In the genomic region with DNA sequence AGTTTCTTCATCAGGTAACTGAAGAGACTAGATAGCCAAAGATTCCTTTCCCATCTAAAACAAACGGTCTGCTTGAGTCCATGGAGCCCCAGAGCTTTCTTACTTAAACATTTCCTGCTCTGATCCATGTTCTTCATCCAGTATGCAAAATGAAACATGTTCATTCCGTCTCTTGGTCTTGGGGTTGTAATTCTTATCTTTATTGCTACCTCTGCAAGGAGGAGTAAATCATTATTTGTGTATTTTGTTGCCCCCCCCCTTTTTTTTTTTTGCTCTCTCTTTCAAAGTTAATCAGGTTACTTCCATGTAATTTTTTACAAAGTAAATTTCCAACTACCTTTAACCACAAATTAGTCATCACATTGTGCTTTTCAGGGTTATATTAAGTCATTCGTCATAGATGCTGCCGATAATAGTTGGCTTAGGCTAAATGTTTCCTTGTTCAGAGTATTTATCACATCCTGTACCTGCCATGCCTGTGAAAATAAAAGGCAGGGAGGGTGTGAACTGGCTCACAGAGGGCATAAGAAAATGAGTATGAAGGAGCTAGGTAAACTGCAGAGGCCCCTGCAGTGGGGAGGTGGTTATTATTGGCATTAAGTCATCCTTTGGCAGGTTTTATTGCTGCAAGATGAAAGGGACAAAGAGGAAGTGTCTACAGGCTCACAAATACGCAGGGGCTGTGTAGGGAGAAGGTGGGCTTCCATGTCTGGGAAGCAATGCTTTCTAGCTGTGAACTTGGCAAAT, we compare ENCODE assay signal across 9 cellular contexts.
DNase-seq lines count a peak whose midpoint lies in the region; ATAC-seq and TF ChIP-seq lines count a peak whose summit lies in the region.
"Had no signal": no experiment of that assay in that cellular context is flagged by ENCODE, and none has a peak within 500 bp of the region (broad histone marks: within the 10 kb centered on the region; RNA-seq: fewer than 3 reads in every experiment).

No MANE protein-coding gene starts in this region.

- H3K27ac ChIP-seq in PC-3 (ENCODE audit: low read length) (peak overlapping the region; percentile 94), mammary epithelial cell (ENCODE audit: insufficient read depth, low read depth, low read length) (peak overlapping the region; percentile 84), prostate gland (peak overlapping the region in 1 of 2 donors; percentile 8), upper lobe of right lung (no peak overlapping the region)

- TF ChIP-seq POLR2A in prostate gland (IDR thresholded peaks at IDR 0.05), result no peak

- H3K9me2 ChIP-seq in PC-3 (replicated peaks; ENCODE audit: low read length), result no peaks in the 10 kb centered on the region

- H3K4me3 ChIP-seq in PC-3 (ENCODE audit: low read length), result no peak overlapping the region
- no peak overlapping the region for H3K4me3 ChIP-seq in mammary epithelial cell (replicated peaks in 1 of 3; ENCODE audit: insufficient read depth in 1 of 3, low read depth in 2 of 3, low read length in 3 of 3)
- no peak overlapping the region for H3K4me3 ChIP-seq in prostate gland
- H3K4me3 ChIP-seq in upper lobe of right lung, result no peak overlapping the region
- H3K4me3 ChIP-seq: gastrocnemius medialis had no signal

- in situ Hi-C loops in mammary epithelial cell (cut with MboI; ENCODE audit: low sequenced_read_pairs in 2 of 2), result loop anchor here in 1 of 2 donors (10.0 kb wide), 1 partner anchor 119 kb away; no protein-coding TSS in a partner anchor

- WGBS in mammary epithelial cell (ENCODE audit: low coverage, missing lambda C conversion rate), result 0% methylated on average over 5 of the region's 5 CpGs
- 18% methylated on average over 5 of the region's 5 CpGs for WGBS in prostate gland

- BruUV-seq in PC-3 (replicated peaks; lab: Mats Ljungman, UMichigan) (no TSS peak), mammary epithelial cell (replicated peaks; lab: Mats Ljungman, UMichigan) (no TSS peak)

- H3K79me2 ChIP-seq in PC-3 (ENCODE audit: low read length) (no peaks in the 10 kb centered on the region), mammary epithelial cell (ENCODE audit: insufficient read depth, low read length) (no peaks in the 10 kb centered on the region)

- POLR2A ChIA-PET in PC-3 (lab: Charles Lee; ENCODE audit: unreplicated experiment), result interaction anchor here (0.9 kb wide), 1 partner anchor 126 kb away, joined by 10 read pairs; no protein-coding TSS in a partner anchor

- dilution Hi-C loops in mammary epithelial cell (cut with HindIII; ENCODE audit: low sequenced_read_pairs), result no loop called here

- H3F3A ChIP-seq in PC-3 (ENCODE audit: low read length, unreplicated experiment), result no peaks in the 10 kb centered on the region

- DNase-seq in H4 (ENCODE audit: low spot score) (peak; percentile 77), PC-3 (peak; percentile 95), mammary epithelial cell (peak; percentile 98), prostate gland (ENCODE audit: low spot score) (peak; percentile 58), upper lobe of right lung (no peak), MV-4-11 (lab: John Stamatoyannopoulos, UW) (no peak)
- DNase-seq: gastrocnemius medialis had no signal

- H3K36me3 ChIP-seq in PC-3 (ENCODE audit: low read depth, low read length) (no peaks in the 10 kb centered on the region), mammary epithelial cell (ENCODE audit: insufficient read depth, low read length) (no peaks in the 10 kb centered on the region), prostate gland (no peaks in the 10 kb centered on the region), upper lobe of right lung (no peaks in the 10 kb centered on the region)
- H3K36me3 ChIP-seq: gastrocnemius medialis had no signal

- no peaks in the 10 kb centered on the region for H3K9me3 ChIP-seq in PC-3 (ENCODE audit: low read length)
- H3K9me3 ChIP-seq in mammary epithelial cell (replicated peaks; ENCODE audit: insufficient read depth, low read length), result no peaks in the 10 kb centered on the region
- H3K9me3 ChIP-seq in prostate gland, result no peaks in the 10 kb centered on the region
- no peaks in the 10 kb centered on the region for H3K9me3 ChIP-seq in upper lobe of right lung
- H3K9me3 ChIP-seq: gastrocnemius medialis had no signal

- TF ChIP-seq CTCF in PC-3 (conservative IDR thresholded peaks at IDR 0.05; ENCODE audit: low read depth, low read length) (no peak), mammary epithelial cell (conservative IDR thresholded peaks at IDR 0.05 in 1 of 2, IDR thresholded peaks at IDR 0.05 in 1 of 2; ENCODE audit: extremely low read depth in 1 of 2, insufficient read depth in 1 of 2, low read depth in 1 of 2, low read length in 2 of 2) (no peak), prostate gland (IDR thresholded peaks at IDR 0.05) (no peak), upper lobe of right lung (IDR thresholded peaks at IDR 0.05) (no peak)

- H4K20me1 ChIP-seq in PC-3 (ENCODE audit: low read length), result no peaks in the 10 kb centered on the region
- no peaks in the 10 kb centered on the region for H4K20me1 ChIP-seq in mammary epithelial cell (ENCODE audit: insufficient read depth, low read length)

- no peak overlapping the region for H2AFZ ChIP-seq in PC-3 (ENCODE audit: low read length)
- peak overlapping the region; percentile 50 for H2AFZ ChIP-seq in mammary epithelial cell (ENCODE audit: low read depth, low read length)

- H3K4me2 ChIP-seq in PC-3 (ENCODE audit: low read length) (peak overlapping the region; percentile 63), mammary epithelial cell (ENCODE audit: insufficient read depth, low read depth, low read length) (peak overlapping the region; percentile 42)

- ATAC-seq in PC-3, result peak; percentile 95
- ATAC-seq in HG03025 (IDR thresholded peaks at IDR 0.05; ENCODE audit: low FRiP score, unreplicated experiment), result no peak
- no peak for ATAC-seq in upper lobe of right lung
- no peak for ATAC-seq in HG03442 (IDR thresholded peaks at IDR 0.05; ENCODE audit: unreplicated experiment)

- H3K4me1 ChIP-seq in PC-3 (ENCODE audit: insufficient read depth, low read length), result peaks cover 24% of the 10 kb centered on the region
- H3K4me1 ChIP-seq in mammary epithelial cell (ENCODE audit: insufficient read depth, low read length), result peaks cover 31% of the 10 kb centered on the region
- no peaks in the 10 kb centered on the region for H3K4me1 ChIP-seq in prostate gland (replicated peaks)
- no peaks in the 10 kb centered on the region for H3K4me1 ChIP-seq in upper lobe of right lung
- H3K4me1 ChIP-seq: gastrocnemius medialis had no signal

- CTCF ChIA-PET in PC-3 (lab: Charles Lee) (interaction anchor here (1.3 kb wide), 1 partner anchor 118 kb away, joined by 4 read pairs; no protein-coding TSS in a partner anchor), mammary epithelial cell (lab: Charles Lee; ENCODE audit: low non-redundant PET) (interaction anchor here (0.6 kb wide), 1 partner anchor 87 kb away, joined by 3 read pairs; no protein-coding TSS in a partner anchor)

- H3K27me3 ChIP-seq in PC-3 (ENCODE audit: low read length) (no peaks in the 10 kb centered on the region), mammary epithelial cell (ENCODE audit: insufficient read depth, low read length) (no peaks in the 10 kb centered on the region), prostate gland (replicated peaks; ENCODE audit: insufficient read depth) (no peaks in the 10 kb centered on the region), upper lobe of right lung (no peaks in the 10 kb centered on the region)
- H3K27me3 ChIP-seq: gastrocnemius medialis had no signal

- intact Hi-C loops in PC-3 (cut with micrococcal nuclease), result loop anchor here (1.0 to 2.0 kb wide), 5 partner anchors 38 to 215 kb away; partner anchors contain the start of gene HS3ST1
- intact Hi-C loops in mammary epithelial cell (cut with micrococcal nuclease), result no loop called here
- intact Hi-C loops in prostate gland (cut with DNase I), result no loop called here
- intact Hi-C loops in upper lobe of right lung (cut with DNase I), result no loop called here

- peak overlapping the region; percentile 73 for H3K9ac ChIP-seq in PC-3 (ENCODE audit: low read length)
- peak overlapping the region; percentile 31 for H3K9ac ChIP-seq in mammary epithelial cell (ENCODE audit: insufficient read depth, low read length)

Comparison
In these comparisons a context has a peak if more than half of its experiments do, and no peak if none do; other contexts are left out.
1. DNase-seq: peak in H4 (single experiment), PC-3 (single experiment), mammary epithelial cell (single experiment) and prostate gland (single experiment); none in upper lobe of right lung (single experiment) and MV-4-11 (single experiment).